Comparison of ENCODE assay signal across 15 cellular contexts in genomic region chr5:14775857-14776256, GRCh38.
A peak's percentile ranks its signal among the peaks of the same experiment; 100 is the strongest.
DNase-seq lines count a peak whose midpoint lies in the region; ATAC-seq, FAIRE-seq and TF ChIP-seq lines count a peak whose summit lies in the region.
"Had no signal": no experiment of that assay in that cellular context is flagged by ENCODE, and none has a peak within 500 bp of the region (broad histone marks: within the 10 kb centered on the region; RNA-seq: fewer than 3 reads in every experiment).

No MANE protein-coding gene starts in this region.

- TF ChIP-seq CTCF in IMR-90 (conservative IDR thresholded peaks at IDR 0.05; ENCODE audit: low read depth, low read length) (no peak), omental fat pad (IDR thresholded peaks at IDR 0.05) (no peak), D721Med (IDR thresholded peaks at IDR 0.05; ENCODE audit: insufficient read depth, missing control alignments) (no peak), endodermal cell (conservative IDR thresholded peaks at IDR 0.05) (no peak)

- H2AK5ac ChIP-seq in IMR-90 (ENCODE audit: low read depth, low read length) = no peak overlapping the region

- H3K9ac ChIP-seq in IMR-90 (ENCODE audit: low read depth, low read length) (no peak overlapping the region), endodermal cell (ENCODE audit: extremely low read depth, low read length, poor library complexity, severe bottlenecking) (no peak overlapping the region)
- H3K9ac ChIP-seq: neural progenitor cell had no signal

- CTCF ChIA-PET in IMR-90 (lab: Yijun Ruan, JAX) = no interaction called here

- H3K4me2 ChIP-seq in IMR-90 (ENCODE audit: low read depth, low read length) = no peak overlapping the region
- H3K4me2 ChIP-seq: neural progenitor cell had no signal

- H4K8ac ChIP-seq in IMR-90 (ENCODE audit: low read depth in 2 of 2, low read length in 2 of 2) = no peak overlapping the region

- TF ChIP-seq RAD21 in IMR-90 (IDR thresholded peaks at IDR 0.05; ENCODE audit: low read length) = no peak

- no peak overlapping the region for H2AK9ac ChIP-seq in IMR-90 (replicated peaks; ENCODE audit: low read depth, low read length, poor library complexity)

- H3K56ac ChIP-seq in IMR-90 (ENCODE audit: extremely low read depth, insufficient read depth, low read length) = no peak overlapping the region

- DNase-seq in Caki2 (ENCODE audit: low read depth) (peak; percentile 21), IMR-90 (peak; percentile 42), omental fat pad (ENCODE audit: low spot score) (no peak), D721Med (ENCODE audit: insufficient read length, low spot score) (no peak), endodermal cell (no peak)
- DNase-seq in central memory CD8-positive, alpha-beta T cell (ENCODE audit: low spot score in 2 of 2) = no peak
- DNase-seq: activated CD4-positive, alpha-beta memory T cell treated with anti-CD3 and anti-CD28 coated beads for 36 hours; amniotic stem cell; NCI-H446 treated with DMSO at 0.1 percent for 48 hours; stimulated activated CD4-positive, alpha-beta T cell treated with anti-CD3 and anti-CD28 coated beads, Interleukin-2, amount 100 ng/mL, for 24 hours; SW 1271 had no signal

- no peak overlapping the region for H2BK120ac ChIP-seq in IMR-90 (ENCODE audit: low read depth, low read length)

- no peak overlapping the region for H3K4ac ChIP-seq in IMR-90 (ENCODE audit: low read depth, low read length)

- H3K18ac ChIP-seq in IMR-90 (ENCODE audit: low read depth, low read length) = no peak overlapping the region

- in situ Hi-C loops in Caki2 (cut with HindIII; ENCODE audit: low pct_unique_long_range_greater_than_20kb, low sequenced_read_pairs) = no loop called here
- in situ Hi-C loops in IMR-90 (cut with MboI; ENCODE audit: low sequenced_read_pairs) = no loop called here

- no peaks in the 10 kb centered on the region for H3K9me3 Mint-ChIP-seq in central memory CD8-positive, alpha-beta T cell
- no peaks in the 10 kb centered on the region for H3K9me3 Mint-ChIP-seq in endodermal cell
- H3K9me3 Mint-ChIP-seq: activated CD4-positive, alpha-beta memory T cell treated with anti-CD3 and anti-CD28 coated beads for 36 hours had no signal

- H2BK5ac ChIP-seq in IMR-90 (ENCODE audit: low read depth, low read length, poor library complexity, severe bottlenecking) = no peak overlapping the region

- BruUV-seq in IMR-90 (replicated peaks; lab: Mats Ljungman, UMichigan) = no TSS peak

- H3K4me1 Mint-ChIP-seq in central memory CD8-positive, alpha-beta T cell = peaks cover 45% of the 10 kb centered on the region
- peaks cover 35% of the 10 kb centered on the region for H3K4me1 Mint-ChIP-seq in endodermal cell

- H3K79me1 ChIP-seq in IMR-90 (ENCODE audit: low read depth in 1 of 2, low read length in 2 of 2) = no peaks in the 10 kb centered on the region

- no peak overlapping the region for H2BK20ac ChIP-seq in IMR-90 (ENCODE audit: low read depth, low read length)

- H3K9me3 ChIP-seq in IMR-90 (ENCODE audit: control insufficient read depth, insufficient read depth, low read length) = no peaks in the 10 kb centered on the region
- no peaks in the 10 kb centered on the region for H3K9me3 ChIP-seq in endodermal cell (ENCODE audit: control insufficient read depth, low read length)
- H3K9me3 ChIP-seq: suprapubic skin had no signal

- no peak for FAIRE-seq in D721Med (lab: Jason Lieb, UNC)

- H3K36me3 ChIP-seq in IMR-90 (ENCODE audit: control insufficient read depth, insufficient read depth, low read length) (no peaks in the 10 kb centered on the region; the same call in 1 of the 2 replicates), endodermal cell (ENCODE audit: control insufficient read depth, insufficient read depth, low read length) (no peaks in the 10 kb centered on the region)
- H3K36me3 ChIP-seq: neural progenitor cell, suprapubic skin had no signal

- H3K14ac ChIP-seq in IMR-90 (replicated peaks; ENCODE audit: low read depth, low read length) = no peak overlapping the region

- WGBS in IMR-90 (ENCODE audit: extremely low coverage in 2 of 2, insufficient read length in 1 of 2), 2 experiments = 89% methylated on average over 1 of the region's 7 CpGs; no CpG with 5 or more reads in 1 of the 2 experiments
- 91 to 100% methylated on average over 3 to 7 of the region's 7 CpGs for WGBS in endodermal cell (ENCODE audit: insufficient coverage in 1 of 2, insufficient read length in 1 of 2), 2 experiments

- H4K20me1 ChIP-seq in IMR-90 (ENCODE audit: insufficient read depth, low read length) = no peaks in the 10 kb centered on the region

- no peak for TF ChIP-seq POLR2A in IMR-90 (IDR thresholded peaks at IDR 0.05; ENCODE audit: low read depth, low read length)

- H3K4me1 ChIP-seq in IMR-90 (ENCODE audit: control insufficient read depth, insufficient read depth, low read length) (no peaks in the 10 kb centered on the region), endodermal cell (ENCODE audit: control insufficient read depth, insufficient read depth, low read length) (no peaks in the 10 kb centered on the region)
- H3K4me1 ChIP-seq: suprapubic skin had no signal

- intact Hi-C loops in IMR-90 (cut with micrococcal nuclease) = no loop called here

- H2BK15ac ChIP-seq in IMR-90 (ENCODE audit: low read depth, low read length) = no peak overlapping the region

- H4K91ac ChIP-seq in IMR-90 (ENCODE audit: insufficient read depth, low read depth, low read length) = no peak overlapping the region

- dilution Hi-C loops in IMR-90 (cut with HindIII; ENCODE audit: low sequenced_read_pairs, unreplicated experiment) = no loop called here

- H3K23ac ChIP-seq in IMR-90 (ENCODE audit: low read depth, low read length) = no peak overlapping the region

- H3K27me3 ChIP-seq in IMR-90 (ENCODE audit: control insufficient read depth, insufficient read depth, low read length) (no peaks in the 10 kb centered on the region), endodermal cell (ENCODE audit: control insufficient read depth, insufficient read depth, low read length, poor library complexity, severe bottlenecking) (no peaks in the 10 kb centered on the region)
- H3K27me3 ChIP-seq: neural progenitor cell, suprapubic skin had no signal

- H3K36me3 Mint-ChIP-seq in central memory CD8-positive, alpha-beta T cell (ENCODE audit: insufficient read depth) = peaks cover 5% of the 10 kb centered on the region
- no peaks in the 10 kb centered on the region for H3K36me3 Mint-ChIP-seq in endodermal cell (ENCODE audit: low read depth)

- H3K27ac ChIP-seq in IMR-90 (ENCODE audit: insufficient read depth, low read length) (no peak overlapping the region), endodermal cell (ENCODE audit: low read depth, low read length) (no peak overlapping the region)
- H3K27ac ChIP-seq: neural progenitor cell, suprapubic skin had no signal

- H3K27me3 Mint-ChIP-seq in central memory CD8-positive, alpha-beta T cell = no peaks in the 10 kb centered on the region
- no peaks in the 10 kb centered on the region for H3K27me3 Mint-ChIP-seq in endodermal cell (ENCODE audit: insufficient read depth)
- H3K27me3 Mint-ChIP-seq: activated CD4-positive, alpha-beta memory T cell treated with anti-CD3 and anti-CD28 coated beads for 36 hours had no signal

- ATAC-seq in IMR-90 (ENCODE audit: low read depth) (no peak), omental fat pad (ENCODE audit: low FRiP score) (peak; percentile 7), HG02852 (IDR thresholded peaks at IDR 0.05; ENCODE audit: unreplicated experiment) (no peak), HG03520 (IDR thresholded peaks at IDR 0.05; ENCODE audit: unreplicated experiment) (no peak)
- ATAC-seq in central memory CD8-positive, alpha-beta T cell (replicated peaks; ENCODE audit: extremely low read depth, poor library complexity, severe bottlenecking) = no peak

- no peak overlapping the region for H2AFZ ChIP-seq in IMR-90 (replicated peaks; ENCODE audit: low read length, poor library complexity)
- H2AFZ ChIP-seq: neural progenitor cell had no signal

- no peak overlapping the region for H3K4me3 ChIP-seq in IMR-90 (ENCODE audit: insufficient read depth, low read depth, low read length)
- H3K4me3 ChIP-seq in endodermal cell (ENCODE audit: low read length) = no peak overlapping the region
- H3K4me3 ChIP-seq: neural progenitor cell, suprapubic skin had no signal

- peaks cover 5% of the 10 kb centered on the region; the same call in 1 of the 2 replicates for H3K9me1 ChIP-seq in IMR-90 (ENCODE audit: insufficient read depth, low read length)

- POLR2A ChIA-PET in IMR-90 (lab: Charles Lee; ENCODE audit: unreplicated experiment) = no interaction called here

- peak overlapping the region; percentile 33 for H3K27ac Mint-ChIP-seq in central memory CD8-positive, alpha-beta T cell (ENCODE audit: low read depth)
- H3K27ac Mint-ChIP-seq in endodermal cell = no peak overlapping the region
- H3K27ac Mint-ChIP-seq: activated CD4-positive, alpha-beta memory T cell treated with anti-CD3 and anti-CD28 coated beads for 36 hours; neural progenitor cell had no signal

- no peak overlapping the region for H3K4me3 Mint-ChIP-seq in central memory CD8-positive, alpha-beta T cell
- H3K4me3 Mint-ChIP-seq in endodermal cell = no peak overlapping the region
- H3K4me3 Mint-ChIP-seq: activated CD4-positive, alpha-beta memory T cell treated with anti-CD3 and anti-CD28 coated beads for 36 hours; neural progenitor cell had no signal

- H4K5ac ChIP-seq in IMR-90 (ENCODE audit: low read depth, low read length) = no peak overlapping the region

TF ChIP-seq in IMR-90, 13 proteins besides CTCF, POLR2A, EP300 and RAD21 (continues in another document):
- TF ChIP-seq MAFK (IDR thresholded peaks at IDR 0.05; ENCODE audit: low read depth, low read length) (no peak), FOS (IDR thresholded peaks at IDR 0.05; ENCODE audit: low read depth, low read length) (no peak), BHLHE40 (IDR thresholded peaks at IDR 0.05; ENCODE audit: low read depth, low read length) (no peak), MAZ (IDR thresholded peaks at IDR 0.05; ENCODE audit: borderline replicate concordance, low read depth, low read length) (no peak), NFE2L2 (IDR thresholded peaks at IDR 0.05; ENCODE audit: low read depth, low read length) (no peak), SMC3 (IDR thresholded peaks at IDR 0.05; ENCODE audit: low read depth, low read length) (no peak), CHD1 (IDR thresholded peaks at IDR 0.05; ENCODE audit: low read depth, low read length) (no peak), RCOR1 (IDR thresholded peaks at IDR 0.05; ENCODE audit: insufficient replicate concordance, low read length) (no peak)
- TF ChIP-seq, protein P1, sequence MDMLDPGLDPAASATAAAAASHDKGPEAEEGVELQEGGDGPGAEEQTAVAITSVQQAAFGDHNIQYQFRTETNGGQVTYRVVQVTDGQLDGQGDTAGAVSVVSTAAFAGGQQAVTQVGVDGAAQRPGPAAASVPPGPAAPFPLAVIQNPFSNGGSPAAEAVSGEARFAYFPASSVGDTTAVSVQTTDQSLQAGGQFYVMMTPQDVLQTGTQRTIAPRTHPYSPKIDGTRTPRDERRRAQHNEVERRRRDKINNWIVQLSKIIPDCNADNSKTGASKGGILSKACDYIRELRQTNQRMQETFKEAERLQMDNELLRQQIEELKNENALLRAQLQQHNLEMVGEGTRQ (IDR thresholded peaks at IDR 0.05; ENCODE audit: low read depth, low read length) = no peak

Comparison
In these comparisons a context has a peak if more than half of its experiments do, and no peak if none do; other contexts are left out.
1. DNase-seq: peak in Caki2 (single experiment) and IMR-90 (single experiment); none in central memory CD8-positive, alpha-beta T cell (0 of 2), omental fat pad (single experiment), D721Med (single experiment) and endodermal cell (single experiment).